ENCODE assay signal across 17 cellular contexts in the genomic region with DNA sequence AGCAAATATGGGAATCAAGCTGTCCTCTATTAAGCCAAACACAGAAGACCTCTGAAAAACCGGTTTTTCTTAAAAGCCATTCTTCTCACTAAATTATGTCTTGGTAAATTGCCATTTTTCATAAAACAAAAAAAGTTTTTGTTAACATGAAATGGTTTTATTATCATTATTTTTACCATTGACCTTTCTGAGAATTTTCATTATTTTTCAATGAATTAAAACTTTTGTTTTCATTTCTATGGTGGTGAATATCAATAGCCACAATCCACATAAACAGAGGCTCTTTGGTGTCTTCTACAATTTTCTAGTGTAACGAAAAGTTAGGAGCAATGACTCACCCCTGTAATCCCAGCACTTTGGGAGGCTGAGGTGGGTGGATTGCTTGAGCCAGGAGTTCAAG. TPM values are rescaled to one million over a fixed set of nuclear protein-coding genes. Genes with fewer than 3 reads are reported as not detected.
A peak's percentile ranks its signal among the peaks of the same experiment; 100 is the strongest.
DNase-seq lines count a peak whose midpoint lies in the region; ATAC-seq, FAIRE-seq and TF ChIP-seq lines count a peak whose summit lies in the region.
"Had no signal": no experiment of that assay in that cellular context is flagged by ENCODE, and none has a peak within 500 bp of the region (broad histone marks: within the 10 kb centered on the region; RNA-seq: fewer than 3 reads in every experiment).

No MANE protein-coding gene starts in this region.

- no peak for FAIRE-seq in A549 (lab: Jason Lieb, UNC)

- no peaks in the 10 kb centered on the region for H3K27me3 ChIP-seq in DND-41 (ENCODE audit: insufficient read depth, low read length, poor library complexity)
- H3K27me3 ChIP-seq: brain microvascular endothelial cell, SJSA1, uterus had no signal

- CTCF ChIA-PET in A549 (lab: Yijun Ruan, JAX): no interaction called here
- CTCF ChIA-PET in activated B cell treated with CpG ODN at 0.5 μM for 24 hours (lab: Charles Lee): no interaction called here

- peaks cover 5% of the 10 kb centered on the region for H3K36me3 ChIP-seq in DND-41 (ENCODE audit: insufficient read depth, low read length)
- H3K36me3 ChIP-seq: brain microvascular endothelial cell, uterus had no signal

- no peaks in the 10 kb centered on the region for H3K9me3 Mint-ChIP-seq in activated B cell treated with CpG ODN at 0.5 μM for 24 hours
- H3K9me3 Mint-ChIP-seq in immature natural killer cell: no peaks in the 10 kb centered on the region

- TF ChIP-seq EP300 in A549 (IDR thresholded peaks at IDR 0.05): no peak

- DNase-seq in A549 (ENCODE audit: low read depth in 1 of 2, low spot score in 1 of 2) (no peak), DND-41 (no peak), activated B cell treated with CpG ODN at 0.5 μM for 24 hours (no peak), immature natural killer cell (no peak), NCI-H774 (lab: John Stamatoyannopoulos, UW) (no peak)
- DNase-seq in stimulated activated naive CD4-positive, alpha-beta T cell treated with Interleukin-2 at 50 U/mL for 16 hours (lab: John Stamatoyannopoulos, UW): no peak
- DNase-seq: brain microvascular endothelial cell; effector memory CD4-positive, alpha-beta T cell; foreskin fibroblast; midbrain; NCI-H2081 treated with DMSO at 0.1 percent for 48 hours; stimulated activated CD4-positive, alpha-beta T cell treated with anti-CD3 and anti-CD28 coated beads, Interleukin-2, amount 100 ng/mL, for 24 hours; uterus had no signal

- no peak for TF ChIP-seq CTCF in A549 (IDR thresholded peaks at IDR 0.05)
- no peak for TF ChIP-seq CTCF in DND-41 (IDR thresholded peaks at IDR 0.05; ENCODE audit: borderline replicate concordance, extremely low read depth, low read length, poor library complexity, severe bottlenecking)
- TF ChIP-seq CTCF in activated B cell treated with CpG ODN at 0.5 μM for 24 hours (IDR thresholded peaks at IDR 0.05): no peak

- H3K27me3 Mint-ChIP-seq in activated B cell treated with CpG ODN at 0.5 μM for 24 hours (no peaks in the 10 kb centered on the region), immature natural killer cell (ENCODE audit: low read depth in 3 of 3) (peaks cover 9 to 13% (median 9%) of the 10 kb centered on the region in 3 donors)

- H3K9me3 ChIP-seq in A549: no peaks in the 10 kb centered on the region
- no peaks in the 10 kb centered on the region for H3K9me3 ChIP-seq in DND-41 (ENCODE audit: insufficient read depth, low read length, severe bottlenecking)
- H3K9me3 ChIP-seq: SJSA1, uterus had no signal

- H2AFZ ChIP-seq in DND-41 (ENCODE audit: low read depth, low read length): no peak overlapping the region

- peaks cover 11% of the 10 kb centered on the region; the same call in 1 of the 2 replicates for H4K20me1 ChIP-seq in DND-41 (ENCODE audit: insufficient read depth, low read length)

- ATAC-seq in A549: no peak
- no peak for ATAC-seq in DND-41 (ENCODE audit: insufficient read depth, low read depth)
- no peak for ATAC-seq in activated B cell treated with CpG ODN at 0.5 μM for 24 hours (ENCODE audit: low read depth)
- ATAC-seq in HG03432 (IDR thresholded peaks at IDR 0.05; ENCODE audit: unreplicated experiment): no peak
- no peak for ATAC-seq in GM21360 (IDR thresholded peaks at IDR 0.05; ENCODE audit: unreplicated experiment)

- intact Hi-C loops in activated B cell treated with CpG ODN at 0.5 μM for 24 hours (cut with micrococcal nuclease): loop anchor here (10.0 kb wide), 1 partner anchor 1642 kb away; a partner anchor contains a TSS

- H3K4me2 ChIP-seq in A549: peak overlapping the region; percentile 96; the same call in 2 of the 3 replicates
- H3K4me2 ChIP-seq in DND-41 (ENCODE audit: insufficient read depth, low read length): peak overlapping the region; percentile 86

- WGBS in A549 (ENCODE audit: missing lambda C conversion rate): 85% methylated on average over 2 of the region's 2 CpGs

- no peak overlapping the region for H3K9ac ChIP-seq in DND-41 (ENCODE audit: low read depth, low read length)

- H3K4me3 Mint-ChIP-seq in activated B cell treated with CpG ODN at 0.5 μM for 24 hours (peak overlapping the region; percentile 28), immature natural killer cell (peak overlapping the region in 4 of 5 donors; percentile 26 to 99 (median 43))

- H3K4me1 Mint-ChIP-seq in activated B cell treated with CpG ODN at 0.5 μM for 24 hours: peaks cover 24% of the 10 kb centered on the region
- H3K4me1 Mint-ChIP-seq in immature natural killer cell: peaks cover 28 to 35% of the 10 kb centered on the region in 2 donors

- no peak overlapping the region for H3K4me3 ChIP-seq in A549
- H3K4me3 ChIP-seq in DND-41 (ENCODE audit: low read depth in 1 of 2, low read length in 2 of 2): peak overlapping the region in 1 of 2 experiments; percentile 88; a peak in 1 of 4 replicates
- H3K4me3 ChIP-seq: SJSA1, uterus had no signal

- POLR2A ChIA-PET in A549 (lab: Yijun Ruan, JAX) (interaction anchor here (0.6 kb wide), 1 partner anchor 404 kb away, joined by 4 read pairs; no protein-coding TSS in a partner anchor), activated B cell treated with CpG ODN at 0.5 μM for 24 hours (lab: Charles Lee) (interaction anchor here (1.2 kb wide), 1 partner anchor 30 kb away, joined by 3 read pairs; no protein-coding TSS in a partner anchor)

- H3K36me3 Mint-ChIP-seq in activated B cell treated with CpG ODN at 0.5 μM for 24 hours (ENCODE audit: low read depth) (peaks cover 21% of the 10 kb centered on the region), immature natural killer cell (peaks cover 0 to 4% (median 1%) of the 10 kb centered on the region in 3 donors)

- peaks cover 23% of the 10 kb centered on the region for H3K79me2 ChIP-seq in DND-41 (ENCODE audit: insufficient read depth, low read length)

- H3K27ac ChIP-seq in A549: no peak overlapping the region
- no peak overlapping the region for H3K27ac ChIP-seq in DND-41 (ENCODE audit: low read length)
- H3K27ac ChIP-seq: brain microvascular endothelial cell, SJSA1, uterus, VCaP had no signal

- TF ChIP-seq POLR2A in A549 (IDR thresholded peaks at IDR 0.05; ENCODE audit: low read length): no peak

- H3K4me1 ChIP-seq in A549 (peaks cover 10% of the 10 kb centered on the region; the same call in 1 of the 3 replicates), DND-41 (ENCODE audit: insufficient read depth, low read length) (peaks cover 30% of the 10 kb centered on the region)
- H3K4me1 ChIP-seq: uterus had no signal

- no peak for TF ChIP-seq RAD21 in A549 (conservative IDR thresholded peaks at IDR 0.05 in 1 of 2, IDR thresholded peaks at IDR 0.05 in 1 of 2)

- H3K27ac Mint-ChIP-seq in activated B cell treated with CpG ODN at 0.5 μM for 24 hours (peak overlapping the region; percentile 24), immature natural killer cell (peak overlapping the region in 2 of 6 donors; percentile 64 to 66)

TF ChIP-seq in A549, 52 proteins besides CTCF, POLR2A, EP300 and RAD21 (continues in another document):
- no peak for TF ChIP-seq FOSL2 (IDR thresholded peaks at IDR 0.05)
- no peak for TF ChIP-seq FOSL2 (CRISPR knock-in tag; IDR thresholded peaks at IDR 0.05)
- TF ChIP-seq, protein P1, sequence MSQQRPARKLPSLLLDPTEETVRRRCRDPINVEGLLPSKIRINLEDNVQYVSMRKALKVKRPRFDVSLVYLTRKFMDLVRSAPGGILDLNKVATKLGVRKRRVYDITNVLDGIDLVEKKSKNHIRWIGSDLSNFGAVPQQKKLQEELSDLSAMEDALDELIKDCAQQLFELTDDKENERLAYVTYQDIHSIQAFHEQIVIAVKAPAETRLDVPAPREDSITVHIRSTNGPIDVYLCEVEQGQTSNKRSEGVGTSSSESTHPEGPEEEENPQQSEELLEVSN (IDR thresholded peaks at IDR 0.05; ENCODE audit: borderline replicate concordance, low read depth): no peak
- TF ChIP-seq, protein P2, sequence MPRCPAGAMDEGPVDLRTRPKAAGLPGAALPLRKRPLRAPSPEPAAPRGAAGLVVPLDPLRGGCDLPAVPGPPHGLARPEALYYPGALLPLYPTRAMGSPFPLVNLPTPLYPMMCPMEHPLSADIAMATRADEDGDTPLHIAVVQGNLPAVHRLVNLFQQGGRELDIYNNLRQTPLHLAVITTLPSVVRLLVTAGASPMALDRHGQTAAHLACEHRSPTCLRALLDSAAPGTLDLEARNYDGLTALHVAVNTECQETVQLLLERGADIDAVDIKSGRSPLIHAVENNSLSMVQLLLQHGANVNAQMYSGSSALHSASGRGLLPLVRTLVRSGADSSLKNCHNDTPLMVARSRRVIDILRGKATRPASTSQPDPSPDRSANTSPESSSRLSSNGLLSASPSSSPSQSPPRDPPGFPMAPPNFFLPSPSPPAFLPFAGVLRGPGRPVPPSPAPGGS (IDR thresholded peaks at IDR 0.05): no peak
- no peak for TF ChIP-seq MAZ (IDR thresholded peaks at IDR 0.05; ENCODE audit: borderline replicate concordance, low read depth, low read length)
- no peak for TF ChIP-seq SREBF2 (IDR thresholded peaks at IDR 0.05)
- TF ChIP-seq CBX2 (IDR thresholded peaks at IDR 0.05; ENCODE audit: borderline replicate concordance, low read depth): no peak

RNA-seq across cellular contexts. Expression of a gene that starts 2.1 kb away (rescaled TPM):
- 164 and 184 TPM in 2 replicates for polyA plus RNA-seq in A549 (2011; rRNA removed)
- 401 and 449 TPM in 2 replicates for polyA plus RNA-seq in A549 (2012; cell fraction: cytosol; rRNA removed)
- 286 and 323 TPM in 2 replicates for polyA plus RNA-seq in A549 (2012; cell fraction: nucleus; rRNA removed)
- polyA plus RNA-seq in A549 (2017; fragmentation: RNase III; extraction: RNeasy Plus Mini Kit Qiagen cat#74134 plus additional on column Dnase treatment): 159 to 174 TPM (median 163 TPM) in 3 replicates
- 147 TPM in 2 replicates for polyA minus RNA-seq in A549 (2011; rRNA and poly(A)+ RNA removed)
- total RNA-seq in activated B cell treated with CpG ODN at 0.5 μM for 24 hours: 144 and 147 TPM in 2 replicates
- 100 to 1,000 TPM; 346 to 550 (median 357) TPM for polyA plus RNA-seq in immature natural killer cell

RNA-seq across cellular contexts. Expression of a gene that starts 57.1 kb away (rescaled TPM):
- polyA plus RNA-seq in A549 (2011; rRNA removed) (0.65 and 0.78 TPM in 2 replicates), A549 (2017; fragmentation: RNase III; extraction: RNeasy Plus Mini Kit Qiagen cat#74134 plus additional on column Dnase treatment) (0.36 to 0.98 TPM (median 0.59 TPM) in 3 replicates), immature natural killer cell (10 to 100 TPM; 28.7 to 42.6 (median 36.0) TPM)
- 1.3 and 1.9 TPM in 2 replicates for polyA plus RNA-seq in A549 (2012; cell fraction: cytosol; rRNA removed)
- polyA plus RNA-seq in A549 (2012; cell fraction: nucleus; rRNA removed): 0.99 and 1.2 TPM in 2 replicates
- polyA minus RNA-seq in A549 (2011; rRNA and poly(A)+ RNA removed): 0.44 and 0.45 TPM in 2 replicates
- 23.3 and 26.4 TPM in 2 replicates for total RNA-seq in activated B cell treated with CpG ODN at 0.5 μM for 24 hours

Comparison
In these comparisons a context has a peak if more than half of its experiments do, and no peak if none do; other contexts are left out.
1. RNA of a gene that starts 57.1 kb away (polyA plus RNA-seq): 28.7 to 42.6 TPM in immature natural killer cell; 0.36 to 1.9 TPM in A549; every median in the first group is over 10 times any median in the second.